ENCODE assay signal across 1 cellular context in genomic region chr5:132293066-132293991, GRCh38.
TF ChIP-seq lines count a peak whose summit lies in the region.

No MANE protein-coding gene starts in this region.

TF ChIP-seq in HepG2, 621 proteins besides CTCF, POLR2A, EP300 and RAD21 (continued from another document and continues in another):
- TF ChIP-seq USF2 (IDR thresholded peaks at IDR 0.05; ENCODE audit: low read depth, low read length) (no peak), USF2 (CRISPR knock-in tag; IDR thresholded peaks at IDR 0.05; ENCODE audit: borderline replicate concordance) (no peak), PCBP2 (optimal IDR thresholded peaks at IDR 0.05; ENCODE audit: low read depth, low read length, poor library complexity, severe bottlenecking) (no peak), MED8 (CRISPR knock-in tag; IDR thresholded peaks at IDR 0.05; ENCODE audit: insufficient replicate concordance) (peak; percentile 54), RAD51 (IDR thresholded peaks at IDR 0.05; ENCODE audit: borderline replicate concordance) (no peak), SIX4 (CRISPR knock-in tag; IDR thresholded peaks at IDR 0.05) (no peak), DPF2 (CRISPR knock-in tag; IDR thresholded peaks at IDR 0.05; ENCODE audit: borderline replicate concordance, low read depth) (no peak), ZNF451 (CRISPR knock-in tag; IDR thresholded peaks at IDR 0.05) (no peak), E2F1 (CRISPR knock-in tag; IDR thresholded peaks at IDR 0.05) (no peak), NR2F2 (IDR thresholded peaks at IDR 0.05; ENCODE audit: borderline replicate concordance, low read depth) (0 out of 2 replicates have a peak, but pooled peaks have one; percentile 13), MBNL3 (CRISPR knock-in tag; conservative IDR thresholded peaks at IDR 0.05) (no peak), ZNF382 (CRISPR knock-in tag; IDR thresholded peaks at IDR 0.05; ENCODE audit: borderline replicate concordance) (no peak), HNRNPUL1 (IDR thresholded peaks at IDR 0.05; ENCODE audit: low read depth, low read length) (no peak), SYNCRIP (IDR thresholded peaks at IDR 0.05; ENCODE audit: insufficient read depth, low read depth, low read length) (no peak), NCOA1 (CRISPR knock-in tag; IDR thresholded peaks at IDR 0.05) (no peak; the same call in 1 of the 2 replicates), ZXDC (CRISPR knock-in tag; IDR thresholded peaks at IDR 0.05) (no peak), ZNF615 (CRISPR knock-in tag; IDR thresholded peaks at IDR 0.05; ENCODE audit: borderline replicate concordance) (no peak; the same call in 1 of the 2 replicates), ZNF605 (CRISPR knock-in tag; IDR thresholded peaks at IDR 0.05) (peak; percentile 45; the same call in 1 of the 2 replicates), KDM5A (IDR thresholded peaks at IDR 0.05; ENCODE audit: borderline replicate concordance, low read length) (peak; percentile 34; the same call in 1 of the 2 replicates), PPARG (CRISPR knock-in tag; conservative IDR thresholded peaks at IDR 0.05) (no peak), MIER2 (CRISPR knock-in tag; IDR thresholded peaks at IDR 0.05) (no peak), HNF1A (IDR thresholded peaks at IDR 0.05; ENCODE audit: low read depth) (no peak), HNF1A (CRISPR knock-in tag; IDR thresholded peaks at IDR 0.05; ENCODE audit: borderline replicate concordance) (no peak; the same call in none of the 2 replicates), CSRNP2 (CRISPR knock-in tag; conservative IDR thresholded peaks at IDR 0.05; ENCODE audit: low read depth) (no peak), TOPORS (CRISPR knock-in tag; IDR thresholded peaks at IDR 0.05) (no peak; the same call in 1 of the 2 replicates), PRDM4 (CRISPR knock-in tag; IDR thresholded peaks at IDR 0.05; ENCODE audit: borderline replicate concordance) (no peak; the same call in 1 of the 2 replicates), ZNF574 (CRISPR knock-in tag; IDR thresholded peaks at IDR 0.05) (peak; percentile 10), THYN1 (CRISPR knock-in tag; IDR thresholded peaks at IDR 0.05; ENCODE audit: borderline replicate concordance, low read depth) (no peak), POLR2AphosphoS5 (IDR thresholded peaks at IDR 0.05; ENCODE audit: low read depth, low read length) (no peak), NFE2L2 (IDR thresholded peaks at IDR 0.05; ENCODE audit: low read length) (no peak), ZNF468 (CRISPR knock-in tag; IDR thresholded peaks at IDR 0.05) (peak; percentile 26; the same call in 1 of the 2 replicates), MED1 (CRISPR knock-in tag; IDR thresholded peaks at IDR 0.05) (peak; percentile 17; the same call in 1 of the 2 replicates), NFE2 (CRISPR knock-in tag; IDR thresholded peaks at IDR 0.05) (no peak), ELF1 (CRISPR knock-in tag; IDR thresholded peaks at IDR 0.05) (peak; percentile 34), NFATC3 (CRISPR knock-in tag; IDR thresholded peaks at IDR 0.05) (0 out of 2 replicates have a peak, but pooled peaks have one; percentile 83)
- TF ChIP-seq, protein P1, sequence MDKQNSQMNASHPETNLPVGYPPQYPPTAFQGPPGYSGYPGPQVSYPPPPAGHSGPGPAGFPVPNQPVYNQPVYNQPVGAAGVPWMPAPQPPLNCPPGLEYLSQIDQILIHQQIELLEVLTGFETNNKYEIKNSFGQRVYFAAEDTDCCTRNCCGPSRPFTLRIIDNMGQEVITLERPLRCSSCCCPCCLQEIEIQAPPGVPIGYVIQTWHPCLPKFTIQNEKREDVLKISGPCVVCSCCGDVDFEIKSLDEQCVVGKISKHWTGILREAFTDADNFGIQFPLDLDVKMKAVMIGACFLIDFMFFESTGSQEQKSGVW (CRISPR knock-in tag; IDR thresholded peaks at IDR 0.05; ENCODE audit: borderline replicate concordance) = no peak
- TF ChIP-seq, protein P2, sequence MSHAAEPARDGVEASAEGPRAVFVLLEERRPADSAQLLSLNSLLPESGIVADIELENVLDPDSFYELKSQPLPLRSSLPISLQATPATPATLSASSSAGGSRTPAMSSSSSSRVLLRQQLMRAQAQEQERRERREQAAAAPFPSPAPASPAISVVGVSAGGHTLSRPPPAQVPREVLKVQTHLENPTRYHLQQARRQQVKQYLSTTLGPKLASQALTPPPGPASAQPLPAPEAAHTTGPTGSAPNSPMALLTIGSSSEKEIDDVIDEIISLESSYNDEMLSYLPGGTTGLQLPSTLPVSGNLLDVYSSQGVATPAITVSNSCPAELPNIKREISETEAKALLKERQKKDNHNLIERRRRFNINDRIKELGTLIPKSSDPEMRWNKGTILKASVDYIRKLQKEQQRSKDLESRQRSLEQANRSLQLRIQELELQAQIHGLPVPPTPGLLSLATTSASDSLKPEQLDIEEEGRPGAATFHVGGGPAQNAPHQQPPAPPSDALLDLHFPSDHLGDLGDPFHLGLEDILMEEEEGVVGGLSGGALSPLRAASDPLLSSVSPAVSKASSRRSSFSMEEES (CRISPR knock-in tag; IDR thresholded peaks at IDR 0.05) = no peak
- TF ChIP-seq, protein P3, sequence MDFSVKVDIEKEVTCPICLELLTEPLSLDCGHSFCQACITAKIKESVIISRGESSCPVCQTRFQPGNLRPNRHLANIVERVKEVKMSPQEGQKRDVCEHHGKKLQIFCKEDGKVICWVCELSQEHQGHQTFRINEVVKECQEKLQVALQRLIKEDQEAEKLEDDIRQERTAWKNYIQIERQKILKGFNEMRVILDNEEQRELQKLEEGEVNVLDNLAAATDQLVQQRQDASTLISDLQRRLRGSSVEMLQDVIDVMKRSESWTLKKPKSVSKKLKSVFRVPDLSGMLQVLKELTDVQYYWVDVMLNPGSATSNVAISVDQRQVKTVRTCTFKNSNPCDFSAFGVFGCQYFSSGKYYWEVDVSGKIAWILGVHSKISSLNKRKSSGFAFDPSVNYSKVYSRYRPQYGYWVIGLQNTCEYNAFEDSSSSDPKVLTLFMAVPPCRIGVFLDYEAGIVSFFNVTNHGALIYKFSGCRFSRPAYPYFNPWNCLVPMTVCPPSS (IDR thresholded peaks at IDR 0.05) = no peak
